Comparison of ENCODE assay signal across 8 cellular contexts in the genomic region with DNA sequence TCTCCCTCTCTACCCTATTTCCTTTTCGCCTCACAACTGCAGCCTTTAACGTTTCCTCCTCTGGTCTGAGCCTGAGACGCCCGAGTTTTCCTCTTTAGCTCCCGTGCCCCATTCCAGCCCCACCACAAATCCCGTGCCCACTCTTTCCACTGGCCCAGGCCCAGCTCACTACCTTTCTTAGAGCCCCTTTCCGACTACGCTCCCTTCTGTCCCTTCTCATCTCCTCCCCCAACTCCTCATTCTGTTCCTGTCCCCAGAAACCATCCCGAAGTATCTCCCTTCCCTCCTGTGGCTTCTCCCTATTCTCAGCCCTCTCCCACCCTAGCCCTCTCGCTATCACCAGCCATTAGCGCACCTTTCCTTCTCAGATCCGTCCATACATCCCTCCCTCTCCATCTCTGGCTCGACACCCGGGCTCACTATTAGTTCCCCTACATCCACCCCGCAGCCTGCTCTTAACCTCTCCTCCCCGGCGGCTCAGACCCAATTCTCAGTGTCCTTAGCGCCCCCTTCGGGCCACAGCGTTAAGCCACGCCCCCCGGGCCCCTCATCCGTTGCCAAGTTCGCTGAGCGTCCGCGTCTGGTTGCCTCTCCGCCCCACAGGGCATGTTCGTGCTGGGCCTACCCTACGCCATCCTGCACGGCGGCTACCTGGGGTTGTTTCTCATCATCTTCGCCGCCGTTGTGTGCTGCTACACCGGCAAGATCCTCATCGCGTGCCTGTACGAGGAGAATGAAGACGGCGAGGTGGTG. TPM values are rescaled to one million over a fixed set of nuclear protein-coding genes. Genes with fewer than 3 reads are reported as not detected.
DNase-seq lines count a peak whose midpoint lies in the region; ATAC-seq and TF ChIP-seq lines count a peak whose summit lies in the region.

No MANE protein-coding gene starts in this region.

- no peaks in the 10 kb centered on the region for H3K9me3 ChIP-seq in CD4-positive, CD25-positive, alpha-beta regulatory T cell (ENCODE audit: control insufficient read depth in 2 of 2, low read length in 2 of 2)
- H3K9me3 ChIP-seq in IMR-90 (ENCODE audit: control insufficient read depth, insufficient read depth, low read length), result peaks cover 10% of the 10 kb centered on the region; the same call in 1 of the 2 replicates
- H3K9me3 ChIP-seq in testis, result no peaks in the 10 kb centered on the region

- H3K27me3 Mint-ChIP-seq in CD4-positive, CD25-positive, alpha-beta regulatory T cell, result peaks cover 93% of the 10 kb centered on the region

- H3K9ac ChIP-seq in IMR-90 (ENCODE audit: low read depth, low read length), result no peak overlapping the region

- H4K20me1 ChIP-seq in IMR-90 (ENCODE audit: insufficient read depth, low read length), result peaks cover 12% of the 10 kb centered on the region

- H2BK20ac ChIP-seq in IMR-90 (ENCODE audit: low read depth, low read length), result no peak overlapping the region

- TF ChIP-seq POLR2A in IMR-90 (IDR thresholded peaks at IDR 0.05; ENCODE audit: low read depth, low read length) (no peak), testis (IDR thresholded peaks at IDR 0.05) (no peak), GM18505 (IDR thresholded peaks at IDR 0.05; ENCODE audit: borderline replicate concordance, extremely low read depth, insufficient read depth, insufficient read length) (no peak)

- POLR2A ChIA-PET in IMR-90 (lab: Charles Lee; ENCODE audit: unreplicated experiment), result no interaction called here

- CTCF ChIA-PET in IMR-90 (lab: Yijun Ruan, JAX), result no interaction called here

- H2AK9ac ChIP-seq in IMR-90 (replicated peaks; ENCODE audit: low read depth, low read length, poor library complexity), result no peak overlapping the region

- H3K9me3 Mint-ChIP-seq in CD4-positive, CD25-positive, alpha-beta regulatory T cell, result peaks cover 0 to 10% (median 0%) of the 10 kb centered on the region in 7 donors

- H3K27ac ChIP-seq in CD4-positive, CD25-positive, alpha-beta regulatory T cell (ENCODE audit: insufficient read depth, low read length, poor library complexity, severe bottlenecking), result no peak overlapping the region
- H3K27ac ChIP-seq in IMR-90 (ENCODE audit: insufficient read depth, low read length) (no peak overlapping the region), testis (no peak overlapping the region)

- no peak overlapping the region for H2BK120ac ChIP-seq in IMR-90 (ENCODE audit: low read depth, low read length)

- H4K91ac ChIP-seq in IMR-90 (ENCODE audit: insufficient read depth, low read depth, low read length), result no peak overlapping the region

- 4% methylated on average over 38 of the region's 41 CpGs; no CpG with 5 or more reads in 1 of the 2 experiments for WGBS in IMR-90 (ENCODE audit: extremely low coverage in 2 of 2, insufficient read length in 1 of 2), 2 experiments
- 3 to 5% methylated on average over 36 to 41 of the region's 41 CpGs for WGBS in testis, 2 donors

- peak overlapping the region; percentile 62 to 82 (median 73) for H3K4me3 Mint-ChIP-seq in CD4-positive, CD25-positive, alpha-beta regulatory T cell

- TF ChIP-seq CTCF in IMR-90 (conservative IDR thresholded peaks at IDR 0.05; ENCODE audit: low read depth, low read length), result 0 out of 2 replicates have a peak, but pooled peaks have one; percentile 16
- no peak for TF ChIP-seq CTCF in testis (IDR thresholded peaks at IDR 0.05)

- H3K4me1 Mint-ChIP-seq in CD4-positive, CD25-positive, alpha-beta regulatory T cell, result peaks cover 6 to 79% (median 49%) of the 10 kb centered on the region in 4 donors

- H3K4me2 ChIP-seq in IMR-90 (ENCODE audit: low read depth, low read length), result no peak overlapping the region

- H2AK5ac ChIP-seq in IMR-90 (ENCODE audit: low read depth, low read length), result no peak overlapping the region

- intact Hi-C loops in IMR-90 (cut with micrococcal nuclease) (no loop called here), testis (cut with DNase I; ENCODE audit: low total_unique reads) (no loop called here)

- no peak overlapping the region for H4K8ac ChIP-seq in IMR-90 (ENCODE audit: low read depth in 2 of 2, low read length in 2 of 2)

- H3K56ac ChIP-seq in IMR-90 (ENCODE audit: extremely low read depth, insufficient read depth, low read length), result no peak overlapping the region

- DNase-seq in CD4-positive, CD25-positive, alpha-beta regulatory T cell, result peak; percentile 28 to 62 (median 53)
- DNase-seq in IMR-90 (no peak), islet precursor cell (peak; percentile 91), testis (peak; percentile 54), Kasumi-1 (lab: John Stamatoyannopoulos, UW) (no peak)
- peak; percentile 90 for DNase-seq in activated T-cell treated with anti-CD3 and anti-CD28 coated beads, Interleukin-2, amount 50 U/mL, for 48 hours

- H3K27me3 ChIP-seq in CD4-positive, CD25-positive, alpha-beta regulatory T cell (ENCODE audit: control insufficient read depth, insufficient read depth, low read length), result peaks cover 44% of the 10 kb centered on the region
- H3K27me3 ChIP-seq in IMR-90 (ENCODE audit: control insufficient read depth, insufficient read depth, low read length), result peaks cover 93% of the 10 kb centered on the region
- no peaks in the 10 kb centered on the region for H3K27me3 ChIP-seq in testis

- BruUV-seq in IMR-90 (replicated peaks; lab: Mats Ljungman, UMichigan), result no TSS peak

- ATAC-seq in CD4-positive, CD25-positive, alpha-beta regulatory T cell (ENCODE audit: low read depth in 2 of 2), result no peak
- ATAC-seq in IMR-90 (ENCODE audit: low read depth) (no peak), GM18505 (IDR thresholded peaks at IDR 0.05; ENCODE audit: unreplicated experiment) (no peak), HG03457 (IDR thresholded peaks at IDR 0.05; ENCODE audit: unreplicated experiment) (no peak)

- H3K4me3 ChIP-seq in CD4-positive, CD25-positive, alpha-beta regulatory T cell (ENCODE audit: low read depth, low read length), result no peak overlapping the region
- H3K4me3 ChIP-seq in IMR-90 (ENCODE audit: insufficient read depth, low read depth, low read length), result no peak overlapping the region
- H3K4me3 ChIP-seq in testis, result peak overlapping the region in 1 of 2 donors; percentile 4

- H3K79me1 ChIP-seq in IMR-90 (ENCODE audit: low read depth in 1 of 2, low read length in 2 of 2), result no peaks in the 10 kb centered on the region

- no peaks in the 10 kb centered on the region; the same call in 1 of the 2 replicates for H3K9me1 ChIP-seq in IMR-90 (ENCODE audit: insufficient read depth, low read length)

- no peak overlapping the region for H2BK15ac ChIP-seq in IMR-90 (ENCODE audit: low read depth, low read length)

- H2AFZ ChIP-seq in IMR-90 (replicated peaks; ENCODE audit: low read length, poor library complexity), result peak overlapping the region; percentile 61

- H4K5ac ChIP-seq in IMR-90 (ENCODE audit: low read depth, low read length), result no peak overlapping the region

- H3K4ac ChIP-seq in IMR-90 (ENCODE audit: low read depth, low read length), result no peak overlapping the region

- peak overlapping the region in 1 of 3 donors; percentile 84 for H3K27ac Mint-ChIP-seq in CD4-positive, CD25-positive, alpha-beta regulatory T cell

- dilution Hi-C loops in IMR-90 (cut with HindIII; ENCODE audit: low sequenced_read_pairs, unreplicated experiment), result no loop called here

- H3K36me3 ChIP-seq in CD4-positive, CD25-positive, alpha-beta regulatory T cell (ENCODE audit: control insufficient read depth, insufficient read depth, low read length), result no peaks in the 10 kb centered on the region
- no peaks in the 10 kb centered on the region for H3K36me3 ChIP-seq in IMR-90 (ENCODE audit: control insufficient read depth, insufficient read depth, low read length)
- no peaks in the 10 kb centered on the region for H3K36me3 ChIP-seq in testis (ENCODE audit: low read depth, missing control alignments)

- no peak overlapping the region for H3K18ac ChIP-seq in IMR-90 (ENCODE audit: low read depth, low read length)

- no peak overlapping the region for H3K14ac ChIP-seq in IMR-90 (replicated peaks; ENCODE audit: low read depth, low read length)

- H3K4me1 ChIP-seq in CD4-positive, CD25-positive, alpha-beta regulatory T cell (ENCODE audit: control insufficient read depth, insufficient read depth, low read length, poor library complexity, severe bottlenecking), result peaks cover 77% of the 10 kb centered on the region
- H3K4me1 ChIP-seq in IMR-90 (ENCODE audit: control insufficient read depth, insufficient read depth, low read length) (no peaks in the 10 kb centered on the region; the same call in 1 of the 2 replicates), testis (no peaks in the 10 kb centered on the region)

- in situ Hi-C loops in IMR-90 (cut with MboI; ENCODE audit: low sequenced_read_pairs), result loop anchor here (25.0 kb wide), 2 partner anchors 110 to 265 kb away; a partner anchor contains a TSS

- no peak overlapping the region for H2BK5ac ChIP-seq in IMR-90 (ENCODE audit: low read depth, low read length, poor library complexity, severe bottlenecking)

- no peak overlapping the region for H3K23ac ChIP-seq in IMR-90 (ENCODE audit: low read depth, low read length)

- TF ChIP-seq RAD21 in IMR-90 (IDR thresholded peaks at IDR 0.05; ENCODE audit: low read length), result no peak

- no peaks in the 10 kb centered on the region for H3K36me3 Mint-ChIP-seq in CD4-positive, CD25-positive, alpha-beta regulatory T cell

TF ChIP-seq in IMR-90, 13 proteins besides CTCF, POLR2A, EP300 and RAD21 (continues in another document):
- no peak for TF ChIP-seq MAFK (IDR thresholded peaks at IDR 0.05; ENCODE audit: low read depth, low read length)
- no peak for TF ChIP-seq RCOR1 (IDR thresholded peaks at IDR 0.05; ENCODE audit: insufficient replicate concordance, low read length)
- TF ChIP-seq BHLHE40 (IDR thresholded peaks at IDR 0.05; ENCODE audit: low read depth, low read length), result no peak
- TF ChIP-seq CHD1 (IDR thresholded peaks at IDR 0.05; ENCODE audit: low read depth, low read length), result no peak
- no peak for TF ChIP-seq RFX5 (IDR thresholded peaks at IDR 0.05; ENCODE audit: low read depth, low read length)

RNA-seq across cellular contexts. Expression of a gene that starts 2.7 kb away (rescaled TPM):
- total RNA-seq in CD4-positive, CD25-positive, alpha-beta regulatory T cell, result not detected
- polyA plus RNA-seq in CD4-positive, CD25-positive, alpha-beta regulatory T cell, result not detected
- total RNA-seq in IMR-90 (2012; rRNA removed), result not detected in 2 replicates
- not detected in 2 replicates for polyA plus RNA-seq in IMR-90 (2012; rRNA removed)
- polyA plus RNA-seq in IMR-90 (2012; cell fraction: cytosol; rRNA removed), result not detected in 2 replicates
- not detected in 2 replicates for polyA plus RNA-seq in IMR-90 (2012; cell fraction: nucleus; rRNA removed; ENCODE audit: low replicate concordance)
- total RNA-seq in testis, result under 1 TPM; 0.25 to 0.55 TPM
- polyA plus RNA-seq in testis (ENCODE audit: insufficient read depth, low read depth, low replicate concordance), result 0.96 TPM

RNA-seq across cellular contexts. Expression of a gene that starts 21.2 kb away (rescaled TPM):
- total RNA-seq in CD4-positive, CD25-positive, alpha-beta regulatory T cell, result 14.5 TPM
- 10 to 100 TPM in 2 of 4 donors, 1 to 10 TPM in 2; 6.1 to 12.2 (median 10.3) TPM for polyA plus RNA-seq in CD4-positive, CD25-positive, alpha-beta regulatory T cell
- total RNA-seq in IMR-90 (2012; rRNA removed), result 5.3 and 6.6 TPM in 2 replicates
- 5.9 and 6.2 TPM in 2 replicates for polyA plus RNA-seq in IMR-90 (2012; rRNA removed)
- polyA plus RNA-seq in IMR-90 (2012; cell fraction: cytosol; rRNA removed), result 4.1 and 4.2 TPM in 2 replicates
- 17.4 and 19.0 TPM in 2 replicates for polyA plus RNA-seq in IMR-90 (2012; cell fraction: nucleus; rRNA removed; ENCODE audit: low replicate concordance)
- total RNA-seq in testis, result 10 to 100 TPM; 22.7 to 26.9 TPM
- polyA plus RNA-seq in testis (ENCODE audit: insufficient read depth, low read depth, low replicate concordance), result 18.9 TPM

Comparison
In these comparisons a context has a peak if more than half of its experiments do, and no peak if none do; other contexts are left out.
1. DNase-seq: peak in CD4-positive, CD25-positive, alpha-beta regulatory T cell (3 of 3), activated T-cell treated with anti-CD3 and anti-CD28 coated beads, Interleukin-2, amount 50 U/mL, for 48 hours (2 of 2), islet precursor cell (single experiment) and testis (single experiment); none in IMR-90 (single experiment) and Kasumi-1 (0 of 2).